10 cellular contexts compared by ENCODE assay signal in genomic region chr1:12594490-12594889, GRCh38. TPM values are rescaled to one million over a fixed set of nuclear protein-coding genes. Genes with fewer than 3 reads are reported as not detected.
DNase-seq lines count a peak whose midpoint lies in the region; ATAC-seq and TF ChIP-seq lines count a peak whose summit lies in the region.
"Had no signal": no experiment of that assay in that cellular context is flagged by ENCODE, and none has a peak within 500 bp of the region (broad histone marks: within the 10 kb centered on the region; RNA-seq: fewer than 3 reads in every experiment).

No MANE protein-coding gene starts in this region.

- DNase-seq in HFFc6: no peak
- DNase-seq in natural killer cell treated with Interleukin-12 subunit alpha and Interleukin-12 subunit beta and Interleukin-15 and Interleukin-18, amount 100 ng/mL, for 72 hours (ENCODE audit: low spot score): no peak
- DNase-seq in substantia nigra (lab: John Stamatoyannopoulos, UW): no peak
- no peak for DNase-seq in NCI-H146 treated with DMSO at 0.1 percent for 48 hours (lab: John Stamatoyannopoulos, UW; ENCODE audit: unreplicated experiment)
- DNase-seq in sciatic nerve (ENCODE audit: low spot score): no peak
- DNase-seq: NCI-H446 treated with DMSO at 0.1 percent for 48 hours had no signal

- peak; percentile 24; the same call in 1 of the 2 replicates for TF ChIP-seq CTCF in HFFc6 (IDR thresholded peaks at IDR 0.05)

- H3K4me3 Mint-ChIP-seq in HFFc6: peak overlapping the region; percentile 66
- H3K4me3 Mint-ChIP-seq in dendritic cell treated with granulocyte-macrophage colony-stimulating factor and Interleukin-4, amounts not matched to agents 40 ng/mL and 50 ng/mL, for 4 days: peak overlapping the region; percentile 66
- peak overlapping the region; percentile 87 for H3K4me3 Mint-ChIP-seq in natural killer cell treated with Interleukin-12 subunit alpha and Interleukin-12 subunit beta and Interleukin-15 and Interleukin-18, amount 100 ng/mL, for 72 hours

- no peak overlapping the region for H3K27ac ChIP-seq in ACC112 (ENCODE audit: low read depth, low read length)
- no peak overlapping the region for H3K27ac ChIP-seq in substantia nigra (ENCODE audit: low read depth, low read length, poor library complexity, severe bottlenecking)

- H3K27me3 ChIP-seq in ACC112 (ENCODE audit: insufficient read depth, low read length): no peaks in the 10 kb centered on the region
- H3K27me3 ChIP-seq: pancreas had no signal

- no peak overlapping the region for H2AFZ ChIP-seq in ACC112 (ENCODE audit: low read length, unreplicated experiment)

- no peaks in the 10 kb centered on the region for H3K9me3 Mint-ChIP-seq in HFFc6
- no peaks in the 10 kb centered on the region for H3K9me3 Mint-ChIP-seq in dendritic cell treated with granulocyte-macrophage colony-stimulating factor and Interleukin-4, amounts not matched to agents 40 ng/mL and 50 ng/mL, for 4 days
- H3K9me3 Mint-ChIP-seq in natural killer cell treated with Interleukin-12 subunit alpha and Interleukin-12 subunit beta and Interleukin-15 and Interleukin-18, amount 100 ng/mL, for 72 hours: no peaks in the 10 kb centered on the region

- H3K36me3 ChIP-seq in ACC112 (ENCODE audit: insufficient read depth, low read length): no peaks in the 10 kb centered on the region

- H3K36me3 Mint-ChIP-seq in HFFc6 (ENCODE audit: low read depth): 0 out of 2 replicates have a peak, but pooled peaks cover 3% of the 10 kb centered on the region
- H3K36me3 Mint-ChIP-seq in dendritic cell treated with granulocyte-macrophage colony-stimulating factor and Interleukin-4, amounts not matched to agents 40 ng/mL and 50 ng/mL, for 4 days (ENCODE audit: low read depth): no peaks in the 10 kb centered on the region
- no peaks in the 10 kb centered on the region for H3K36me3 Mint-ChIP-seq in natural killer cell treated with Interleukin-12 subunit alpha and Interleukin-12 subunit beta and Interleukin-15 and Interleukin-18, amount 100 ng/mL, for 72 hours

- no peak for ATAC-seq in natural killer cell treated with Interleukin-12 subunit alpha and Interleukin-12 subunit beta and Interleukin-15 and Interleukin-18, amount 100 ng/mL, for 72 hours
- ATAC-seq in sciatic nerve: no peak
- ATAC-seq in GM18861 (IDR thresholded peaks at IDR 0.05; ENCODE audit: unreplicated experiment): no peak

- intact Hi-C loops in dendritic cell treated with granulocyte-macrophage colony-stimulating factor and Interleukin-4, amounts not matched to agents 40 ng/mL and 50 ng/mL, for 4 days (cut with micrococcal nuclease): no loop called here
- intact Hi-C loops in sciatic nerve (cut with DNase I): no loop called here

- H3K4me3 ChIP-seq in ACC112 (ENCODE audit: low read depth, low read length): peak overlapping the region; percentile 46; the same call in 1 of the 2 replicates

- H3K79me2 ChIP-seq in ACC112 (ENCODE audit: control insufficient read depth, insufficient read depth, low read length, unreplicated experiment): no peaks in the 10 kb centered on the region

- H3K4me1 Mint-ChIP-seq in HFFc6 (ENCODE audit: low read depth): peaks cover 36% of the 10 kb centered on the region
- H3K4me1 Mint-ChIP-seq in dendritic cell treated with granulocyte-macrophage colony-stimulating factor and Interleukin-4, amounts not matched to agents 40 ng/mL and 50 ng/mL, for 4 days (ENCODE audit: low read depth): peaks cover 39% of the 10 kb centered on the region
- H3K4me1 Mint-ChIP-seq in natural killer cell treated with Interleukin-12 subunit alpha and Interleukin-12 subunit beta and Interleukin-15 and Interleukin-18, amount 100 ng/mL, for 72 hours (ENCODE audit: low read depth in 2 of 2): peaks cover 43 to 51% of the 10 kb centered on the region in 2 donors

- peaks cover 20% of the 10 kb centered on the region for H3K27me3 Mint-ChIP-seq in HFFc6 (ENCODE audit: insufficient read depth)
- peaks cover 40% of the 10 kb centered on the region for H3K27me3 Mint-ChIP-seq in dendritic cell treated with granulocyte-macrophage colony-stimulating factor and Interleukin-4, amounts not matched to agents 40 ng/mL and 50 ng/mL, for 4 days
- no peaks in the 10 kb centered on the region for H3K27me3 Mint-ChIP-seq in natural killer cell treated with Interleukin-12 subunit alpha and Interleukin-12 subunit beta and Interleukin-15 and Interleukin-18, amount 100 ng/mL, for 72 hours

- peaks cover 28% of the 10 kb centered on the region for H3K4me1 ChIP-seq in ACC112 (ENCODE audit: control insufficient read depth, insufficient read depth, low read length, unreplicated experiment)

- H3K27ac Mint-ChIP-seq in HFFc6: peak overlapping the region; percentile 72
- peak overlapping the region; percentile 0 for H3K27ac Mint-ChIP-seq in dendritic cell treated with granulocyte-macrophage colony-stimulating factor and Interleukin-4, amounts not matched to agents 40 ng/mL and 50 ng/mL, for 4 days
- H3K27ac Mint-ChIP-seq in natural killer cell treated with Interleukin-12 subunit alpha and Interleukin-12 subunit beta and Interleukin-15 and Interleukin-18, amount 100 ng/mL, for 72 hours: peak overlapping the region; percentile 27 to 79

RNA-seq across cellular contexts. Expression of gene DHRS3, which starts 23.5 kb away (rescaled TPM):
- 10 to 100 TPM in 4 of 6 experiments, 1 to 10 TPM in 2; 6.0 to 29.1 (median 27.1) TPM for total RNA-seq in HFFc6 (2021; fragmentation: NEBNext Ultra II Directional; extraction: Animal tissue kit (Norgen Biotek cat#: 25700))
- 100 to 1,000 TPM in 1 of 2 donors, 10 to 100 TPM in 1; 96.6 to 178 TPM for total RNA-seq in natural killer cell treated with Interleukin-12 subunit alpha and Interleukin-12 subunit beta and Interleukin-15 and Interleukin-18, amount 100 ng/mL, for 72 hours
- total RNA-seq in sciatic nerve: 271 TPM

RNA-seq across cellular contexts. Expression of gene AADACL4, which starts 49.4 kb away (rescaled TPM):
- total RNA-seq in HFFc6 (2021; fragmentation: NEBNext Ultra II Directional; extraction: Animal tissue kit (Norgen Biotek cat#: 25700)): not detected
- not detected for total RNA-seq in natural killer cell treated with Interleukin-12 subunit alpha and Interleukin-12 subunit beta and Interleukin-15 and Interleukin-18, amount 100 ng/mL, for 72 hours
- total RNA-seq in sciatic nerve: not detected
- total RNA-seq: pancreas had no signal

Comparison
In these comparisons a context has a peak if more than half of its experiments do, and no peak if none do; other contexts are left out.
1. H3K27ac Mint-ChIP-seq: peak in every context shown above with its lines; median percentile 72 in HFFc6; 53 in natural killer cell treated with Interleukin-12 subunit alpha and Interleukin-12 subunit beta and Interleukin-15 and Interleukin-18, amount 100 ng/mL, for 72 hours; 0 in dendritic cell treated with granulocyte-macrophage colony-stimulating factor and Interleukin-4, amounts not matched to agents 40 ng/mL and 50 ng/mL, for 4 days.